Comparison of ENCODE assay signal across 8 cellular contexts in genomic region chr10:29974773-29975172, GRCh38.
"Had no signal": no experiment of that assay in that cellular context is flagged by ENCODE, and none has a peak within 500 bp of the region (broad histone marks: within the 10 kb centered on the region; RNA-seq: fewer than 3 reads in every experiment).

No MANE protein-coding gene starts in this region.

- H3K4me1 ChIP-seq: HAP-1 had no signal

- H3K4me3 Mint-ChIP-seq: GM23338, H9, HFFc6 had no signal

- DNase-seq: GM23248, GOT3, H7, H9, HCEC 1CT, HFFc6 had no signal

- H3K36me3 ChIP-seq: HAP-1 had no signal

- H3K4me3 ChIP-seq: GM23248, GM23338, HAP-1 had no signal

- H3K27ac ChIP-seq: GM23248 had no signal

- H3K9me3 ChIP-seq: HAP-1 had no signal

- H3K27ac Mint-ChIP-seq: GM23338, H9, HFFc6 had no signal
